ENCODE assay signal across 10 cellular contexts in the genomic region with DNA sequence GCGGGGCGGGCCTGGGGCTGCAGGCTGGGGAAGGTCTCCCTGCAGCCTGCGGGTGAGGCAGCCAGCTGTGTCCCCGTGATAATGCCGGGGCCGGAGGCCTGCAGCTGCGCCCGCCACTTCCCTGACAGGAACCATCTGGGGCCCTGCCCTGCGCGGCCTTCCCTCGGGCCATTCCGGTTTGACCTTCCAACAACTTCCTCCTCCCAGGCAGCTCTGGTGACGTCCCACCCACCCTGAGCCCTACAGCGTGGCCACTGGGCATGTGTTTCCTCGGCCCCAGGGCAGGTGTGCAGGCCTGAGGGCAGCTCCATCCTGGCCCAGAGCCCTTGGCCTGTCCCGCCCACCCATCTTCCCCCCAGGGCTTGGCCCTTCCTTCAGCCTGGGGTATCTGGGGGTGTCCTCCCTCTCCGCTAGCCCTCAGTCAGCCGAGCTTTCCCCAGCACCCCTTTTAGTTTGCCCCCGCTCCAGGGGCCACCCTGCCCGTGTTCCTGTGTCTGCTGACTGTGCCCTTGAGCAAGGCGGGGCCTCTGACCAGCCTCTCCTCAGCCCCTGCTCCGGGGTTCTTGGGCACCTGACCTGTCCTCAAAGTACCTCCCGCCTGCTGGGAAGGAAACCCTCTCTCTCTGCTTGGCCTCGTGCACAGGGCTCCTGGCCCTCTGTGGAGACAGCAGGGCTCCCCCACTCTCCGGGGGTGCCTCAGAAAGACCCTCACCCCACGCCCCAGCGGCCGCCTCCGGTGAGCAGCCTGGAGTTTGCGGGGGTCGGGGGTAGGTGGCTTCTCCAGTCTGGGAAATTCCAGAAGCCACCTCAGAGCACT. TPM values are rescaled to one million over a fixed set of nuclear protein-coding genes. Genes with fewer than 3 reads are reported as not detected.
DNase-seq lines count a peak whose midpoint lies in the region; ATAC-seq lines count a peak whose summit lies in the region.
"Had no signal": no experiment of that assay in that cellular context is flagged by ENCODE, and none has a peak within 500 bp of the region (broad histone marks: within the 10 kb centered on the region; RNA-seq: fewer than 3 reads in every experiment).

A gene (minus strand): TSS at position 180 of the 817 bp plus-strand sequence. CDS start 400 bp downstream, outside the sequence.

- H3K36me3 ChIP-seq in aorta (ENCODE audit: control insufficient read depth in 1 of 2, insufficient read depth in 2 of 2, low read length in 1 of 2): no peaks in the 10 kb centered on the region

- H3K4me3 Mint-ChIP-seq in activated naive CD8-positive, alpha-beta T cell treated with anti-CD3 and anti-CD28 coated beads, Interleukin-2, amount 50 U/mL, for 24 hours: peak within 1 kb of the TSS; percentile 50
- no peak within 1 kb of the TSS for H3K4me3 Mint-ChIP-seq in activated naive CD8-positive, alpha-beta T cell treated with anti-CD3 and anti-CD28 coated beads for 36 hours
- H3K4me3 Mint-ChIP-seq: activated T-cell treated with anti-CD3 and anti-CD28 coated beads, Interleukin-2, amount 50 U/mL, for 72 hours had no signal

- DNase-seq in activated naive CD8-positive, alpha-beta T cell treated with anti-CD3 and anti-CD28 coated beads, Interleukin-2, amount 50 U/mL, for 24 hours: no peak
- DNase-seq in activated naive CD8-positive, alpha-beta T cell treated with anti-CD3 and anti-CD28 coated beads for 36 hours: no peak
- DNase-seq in amygdala (lab: John Stamatoyannopoulos, UW) (peak in 33 of 56 donors; percentile 4 to 59 (median 31)), medulla oblongata (ENCODE audit: extremely low spot score) (peak; percentile 76), aorta (peak in 1 of 2 donors; percentile 89), AG08396 (ENCODE audit: low spot score) (no peak)
- DNase-seq: activated T-cell treated with anti-CD3 and anti-CD28 coated beads, Interleukin-2, amount 50 U/mL, for 72 hours had no signal

- H3K27ac Mint-ChIP-seq in activated naive CD8-positive, alpha-beta T cell treated with anti-CD3 and anti-CD28 coated beads, Interleukin-2, amount 50 U/mL, for 24 hours: no peak within 1 kb of the TSS
- no peak within 1 kb of the TSS for H3K27ac Mint-ChIP-seq in activated naive CD8-positive, alpha-beta T cell treated with anti-CD3 and anti-CD28 coated beads for 36 hours
- H3K27ac Mint-ChIP-seq: activated T-cell treated with anti-CD3 and anti-CD28 coated beads, Interleukin-2, amount 50 U/mL, for 72 hours had no signal

- intact Hi-C loops in aorta (cut with DNase I): no loop called here

- 51 to 54% methylated on average over 30 to 31 of the region's 31 CpGs for WGBS in aorta, 2 donors

- H3K9me3 Mint-ChIP-seq in activated naive CD8-positive, alpha-beta T cell treated with anti-CD3 and anti-CD28 coated beads, Interleukin-2, amount 50 U/mL, for 24 hours: no peaks in the 10 kb centered on the region
- no peaks in the 10 kb centered on the region for H3K9me3 Mint-ChIP-seq in activated naive CD8-positive, alpha-beta T cell treated with anti-CD3 and anti-CD28 coated beads for 36 hours
- H3K9me3 Mint-ChIP-seq: activated T-cell treated with anti-CD3 and anti-CD28 coated beads, Interleukin-2, amount 50 U/mL, for 72 hours had no signal

- H3K27me3 Mint-ChIP-seq in activated naive CD8-positive, alpha-beta T cell treated with anti-CD3 and anti-CD28 coated beads, Interleukin-2, amount 50 U/mL, for 24 hours: peaks cover 17% of the 10 kb centered on the region
- peaks cover 41% of the 10 kb centered on the region for H3K27me3 Mint-ChIP-seq in activated naive CD8-positive, alpha-beta T cell treated with anti-CD3 and anti-CD28 coated beads for 36 hours

- H3K4me1 Mint-ChIP-seq in activated naive CD8-positive, alpha-beta T cell treated with anti-CD3 and anti-CD28 coated beads, Interleukin-2, amount 50 U/mL, for 24 hours: peaks cover 5% of the 10 kb centered on the region
- H3K4me1 Mint-ChIP-seq in activated naive CD8-positive, alpha-beta T cell treated with anti-CD3 and anti-CD28 coated beads for 36 hours: no peaks in the 10 kb centered on the region

- no peak for ATAC-seq in activated naive CD8-positive, alpha-beta T cell treated with anti-CD3 and anti-CD28 coated beads, Interleukin-2, amount 50 U/mL, for 24 hours
- ATAC-seq in aorta (ENCODE audit: low FRiP score) (peak; percentile 63), HG03354 (IDR thresholded peaks at IDR 0.05; ENCODE audit: poor library complexity, severe bottlenecking, unreplicated experiment) (no peak), HG03342 (IDR thresholded peaks at IDR 0.05; ENCODE audit: unreplicated experiment) (no peak)
- ATAC-seq: A549 had no signal

- no peaks in the 10 kb centered on the region for H3K27me3 ChIP-seq in aorta (ENCODE audit: control insufficient read depth in 1 of 2, insufficient read depth in 2 of 2, low read length in 1 of 2)

- no peak within 1 kb of the TSS for H3K4me3 ChIP-seq in aorta (ENCODE audit: low read length in 2 of 2)
- H3K4me3 ChIP-seq: A549 had no signal

- no peaks in the 10 kb centered on the region for H3K4me1 ChIP-seq in aorta (ENCODE audit: control insufficient read depth in 1 of 2, insufficient read depth in 2 of 2, low read length in 2 of 2)
- H3K4me1 ChIP-seq: A549 had no signal

- no peaks in the 10 kb centered on the region for H3K9me3 ChIP-seq in aorta (ENCODE audit: control insufficient read depth, low read length)
- H3K9me3 ChIP-seq: A549 had no signal

- no peak within 1 kb of the TSS for H3K27ac ChIP-seq in aorta (ENCODE audit: low read depth in 1 of 2, low read length in 2 of 2)
- H3K27ac ChIP-seq: A549 had no signal

- H3K36me3 Mint-ChIP-seq in activated naive CD8-positive, alpha-beta T cell treated with anti-CD3 and anti-CD28 coated beads, Interleukin-2, amount 50 U/mL, for 24 hours (ENCODE audit: low read depth): no peaks in the 10 kb centered on the region
- H3K36me3 Mint-ChIP-seq in activated naive CD8-positive, alpha-beta T cell treated with anti-CD3 and anti-CD28 coated beads for 36 hours: no peaks in the 10 kb centered on the region

RNA-seq across cellular contexts. Expression of the gene that starts here (rescaled TPM):
- under 1 TPM; 0.28 to 0.56 TPM for total RNA-seq in activated naive CD8-positive, alpha-beta T cell treated with anti-CD3 and anti-CD28 coated beads for 36 hours
- 1 to 10 TPM; 4.4 to 9.4 TPM for total RNA-seq in aorta
- polyA plus RNA-seq in aorta: 1 to 10 TPM in 1 of 2 donors, under 1 TPM in 1; 0.18 to 1.0 TPM

Comparison
In these comparisons a context has a peak if more than half of its experiments do, and no peak if none do; other contexts are left out.
1. DNase-seq: peak in amygdala (33 of 56) and medulla oblongata (single experiment); none in activated naive CD8-positive, alpha-beta T cell treated with anti-CD3 and anti-CD28 coated beads, Interleukin-2, amount 50 U/mL, for 24 hours (single experiment), activated naive CD8-positive, alpha-beta T cell treated with anti-CD3 and anti-CD28 coated beads for 36 hours (single experiment) and AG08396 (single experiment).